10 cellular contexts compared by ENCODE assay signal in the genomic region with DNA sequence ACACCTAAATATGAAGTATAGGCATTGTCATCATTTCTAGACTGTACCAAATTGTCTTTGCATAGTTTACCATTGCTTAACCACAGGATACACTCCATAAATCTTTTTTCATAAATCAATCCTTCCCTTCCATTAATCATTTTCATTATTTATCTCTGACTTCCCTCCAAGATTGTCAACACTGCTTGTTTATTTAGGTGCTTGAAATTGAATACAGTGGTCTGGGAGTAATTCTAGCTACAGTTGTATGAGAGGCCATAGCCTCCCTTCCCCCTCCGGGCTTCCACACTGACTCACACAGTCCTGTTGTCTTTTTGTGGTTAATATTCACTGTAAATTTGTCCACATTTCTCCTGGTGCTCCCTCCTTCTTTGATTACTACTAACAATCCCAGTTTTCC.
DNase-seq lines count a peak whose midpoint lies in the region; ATAC-seq and TF ChIP-seq lines count a peak whose summit lies in the region.
"Had no signal": no experiment of that assay in that cellular context is flagged by ENCODE, and none has a peak within 500 bp of the region (broad histone marks: within the 10 kb centered on the region; RNA-seq: fewer than 3 reads in every experiment).

No MANE protein-coding gene starts in this region.

- no peak for ATAC-seq in activated CD8-positive, alpha-beta T cell treated with anti-CD3 and anti-CD28 coated beads for 36 hours
- ATAC-seq: left colon had no signal

- peaks cover 7% of the 10 kb centered on the region for H3K4me1 Mint-ChIP-seq in activated CD8-positive, alpha-beta T cell treated with anti-CD3 and anti-CD28 coated beads for 36 hours (ENCODE audit: low read depth)

- no peaks in the 10 kb centered on the region for H3K9me3 Mint-ChIP-seq in activated CD8-positive, alpha-beta T cell treated with anti-CD3 and anti-CD28 coated beads for 36 hours

- no peak overlapping the region for H3K27ac Mint-ChIP-seq in activated CD8-positive, alpha-beta T cell treated with anti-CD3 and anti-CD28 coated beads for 36 hours
- H3K27ac Mint-ChIP-seq: activated CD4-positive, alpha-beta memory T cell treated with anti-CD3 and anti-CD28 coated beads, Interleukin-2, amount 10 ng/mL, durations not matched to agents 7 days and 5 days had no signal

- H3K4me3 Mint-ChIP-seq in activated CD8-positive, alpha-beta T cell treated with anti-CD3 and anti-CD28 coated beads for 36 hours, result no peak overlapping the region
- H3K4me3 Mint-ChIP-seq: activated CD4-positive, alpha-beta memory T cell treated with anti-CD3 and anti-CD28 coated beads, Interleukin-2, amount 10 ng/mL, durations not matched to agents 7 days and 5 days had no signal

- no peaks in the 10 kb centered on the region for H3K27me3 ChIP-seq in dorsolateral prefrontal cortex
- H3K27me3 ChIP-seq: stomach had no signal

- TF ChIP-seq CTCF in activated CD8-positive, alpha-beta T cell treated with anti-CD3 and anti-CD28 coated beads for 36 hours (IDR thresholded peaks at IDR 0.05), result no peak
- TF ChIP-seq CTCF in dorsolateral prefrontal cortex (IDR thresholded peaks at IDR 0.05 in 54 of 56, conservative IDR thresholded peaks at IDR 0.05 in 2 of 56; ENCODE audit: low read depth in 1 of 56, partially characterized antibody in 56 of 56), result no peak

- CTCF ChIA-PET in activated CD8-positive, alpha-beta T cell treated with anti-CD3 and anti-CD28 coated beads for 36 hours (lab: Charles Lee), result interaction anchor here (1.0 to 1.3 kb wide), 2 partner anchors 71 to 111 kb away, joined by 3 read pairs; no protein-coding TSS in a partner anchor

- peak overlapping the region in 3 of 59 donors; percentile 9 to 48 (median 37) for H3K27ac ChIP-seq in dorsolateral prefrontal cortex
- H3K27ac ChIP-seq: stomach had no signal

- DNase-seq in HPDE6-E6E7 (ENCODE audit: extremely low spot score) (peak; percentile 25), NCI-H69 (lab: John Stamatoyannopoulos, UW) (peak; percentile 95), epidermal melanocyte (ENCODE audit: insufficient read length, low spot score) (peak; percentile 34), stromal cell of bone marrow (ENCODE audit: low read depth) (peak; percentile 41), dorsolateral prefrontal cortex (no peak)
- no peak for DNase-seq in activated CD8-positive, alpha-beta T cell treated with anti-CD3 and anti-CD28 coated beads for 36 hours
- no peak for DNase-seq in stimulated activated naive CD4-positive, alpha-beta T cell treated with Interleukin-2 at 50 U/mL for 16 hours (lab: John Stamatoyannopoulos, UW)
- DNase-seq: activated CD4-positive, alpha-beta memory T cell treated with anti-CD3 and anti-CD28 coated beads, Interleukin-2, amount 10 ng/mL, durations not matched to agents 7 days and 5 days; left colon; stomach had no signal

- H3K4me3 ChIP-seq in dorsolateral prefrontal cortex, result peak overlapping the region in 4 of 59 donors; percentile 0 to 35 (median 8)
- H3K4me3 ChIP-seq: stomach had no signal

- H3K27me3 Mint-ChIP-seq in activated CD8-positive, alpha-beta T cell treated with anti-CD3 and anti-CD28 coated beads for 36 hours, result peaks cover 2% of the 10 kb centered on the region

- POLR2A ChIA-PET in activated CD8-positive, alpha-beta T cell treated with anti-CD3 and anti-CD28 coated beads for 36 hours (lab: Charles Lee), result no interaction called here

- intact Hi-C loops in activated CD8-positive, alpha-beta T cell treated with anti-CD3 and anti-CD28 coated beads for 36 hours (cut with micrococcal nuclease), result no loop called here
- intact Hi-C loops in dorsolateral prefrontal cortex (cut with DNase I), result loop anchor here in 1 of 2 donors (10.0 kb wide), 1 partner anchor 50 kb away; no protein-coding TSS in a partner anchor

- H3K36me3 Mint-ChIP-seq in activated CD8-positive, alpha-beta T cell treated with anti-CD3 and anti-CD28 coated beads for 36 hours (ENCODE audit: low read depth), result no peaks in the 10 kb centered on the region

Comparison
In these comparisons a context has a peak if more than half of its experiments do, and no peak if none do; other contexts are left out.
1. DNase-seq: peak in HPDE6-E6E7 (single experiment), NCI-H69 (single experiment), epidermal melanocyte (single experiment) and stromal cell of bone marrow (single experiment); none in activated CD8-positive, alpha-beta T cell treated with anti-CD3 and anti-CD28 coated beads for 36 hours (single experiment), dorsolateral prefrontal cortex (0 of 10) and stimulated activated naive CD4-positive, alpha-beta T cell treated with Interleukin-2 at 50 U/mL for 16 hours (single experiment).